In genomic region chr3:71102111-71103039, GRCh38 we compare ENCODE assay signal across 9 cellular contexts.
A peak's percentile ranks its signal among the peaks of the same experiment; 100 is the strongest.
DNase-seq lines count a peak whose midpoint lies in the region; ATAC-seq and TF ChIP-seq lines count a peak whose summit lies in the region.
"Had no signal": no experiment of that assay in that cellular context is flagged by ENCODE, and none has a peak within 500 bp of the region (broad histone marks: within the 10 kb centered on the region; RNA-seq: fewer than 3 reads in every experiment).

No MANE protein-coding gene starts in this region.

- CTCF ChIA-PET in T-cell (lab: Charles Lee): interaction anchor here (0.6 to 1.6 kb wide), 4 partner anchors 11 to 484 kb away, joined by 4 read pairs; no protein-coding TSS in a partner anchor

- no peak overlapping the region for H3K27ac ChIP-seq in adrenal gland
- no peak overlapping the region for H3K27ac ChIP-seq in testis

- WGBS in adrenal gland, 4 donors: 67 to 72% (median 70%) methylated on average over 11 of the region's 11 CpGs
- 68 to 79% methylated on average over 11 of the region's 11 CpGs for WGBS in testis, 2 donors

- no peak for TF ChIP-seq CTCF in HFFc6 (IDR thresholded peaks at IDR 0.05)
- no peak for TF ChIP-seq CTCF in foreskin fibroblast (IDR thresholded peaks at IDR 0.05; ENCODE audit: low read depth, low read length)
- no peak for TF ChIP-seq CTCF in adrenal gland (IDR thresholded peaks at IDR 0.05)
- no peak for TF ChIP-seq CTCF in testis (IDR thresholded peaks at IDR 0.05)

- ATAC-seq in T-cell (replicated peaks in 1 of 4) (no peak), GM21723 (IDR thresholded peaks at IDR 0.05; ENCODE audit: unreplicated experiment) (no peak)
- ATAC-seq in stimulated activated naive B cell treated with anti-CD40 and anti-IgM and Interleukin-4, amounts not matched to agents 10 μg/mL and 1 μg/mL and 100 μg/mL, for 72 hours (replicated peaks): no peak

- H3K27me3 Mint-ChIP-seq in HFFc6 (ENCODE audit: insufficient read depth): no peaks in the 10 kb centered on the region; the same call in 1 of the 2 replicates
- no peaks in the 10 kb centered on the region for H3K27me3 Mint-ChIP-seq in T-cell
- H3K27me3 Mint-ChIP-seq in stimulated activated naive B cell treated with anti-CD40 and anti-IgM and Interleukin-4, amounts not matched to agents 10 μg/mL and 1 μg/mL and 100 μg/mL, for 72 hours: no peaks in the 10 kb centered on the region

- H3K27me3 ChIP-seq in adrenal gland (no peaks in the 10 kb centered on the region), testis (no peaks in the 10 kb centered on the region)

- H3K27ac Mint-ChIP-seq in HFFc6 (peak overlapping the region; percentile 99), T-cell (peak overlapping the region; percentile 9 to 87)
- H3K27ac Mint-ChIP-seq in stimulated activated naive B cell treated with anti-CD40 and anti-IgM and Interleukin-4, amounts not matched to agents 10 μg/mL and 1 μg/mL and 100 μg/mL, for 72 hours: peak overlapping the region; percentile 89

- H3K9me3 Mint-ChIP-seq in HFFc6 (no peaks in the 10 kb centered on the region), T-cell (no peaks in the 10 kb centered on the region)
- no peaks in the 10 kb centered on the region for H3K9me3 Mint-ChIP-seq in stimulated activated naive B cell treated with anti-CD40 and anti-IgM and Interleukin-4, amounts not matched to agents 10 μg/mL and 1 μg/mL and 100 μg/mL, for 72 hours

- intact Hi-C loops in adrenal gland (cut with DNase I): no loop called here
- intact Hi-C loops in testis (cut with DNase I; ENCODE audit: low total_unique reads): no loop called here
- intact Hi-C loops in posterior cingulate gyrus (cut with DNase I): no loop called here

- H3K36me3 ChIP-seq in adrenal gland (replicated peaks in 1 of 2): no peaks in the 10 kb centered on the region
- no peaks in the 10 kb centered on the region for H3K36me3 ChIP-seq in testis (ENCODE audit: low read depth, missing control alignments)

- peak; percentile 97 for DNase-seq in HFFc6
- no peak for DNase-seq in T-cell
- DNase-seq in foreskin fibroblast: peak; percentile 92 to 94
- DNase-seq in stimulated activated naive B cell treated with anti-CD40 and anti-IgM and Interleukin-4, amounts not matched to agents 10 μg/mL and 1 μg/mL and 100 μg/mL, for 72 hours: no peak
- no peak for DNase-seq in adrenal gland
- DNase-seq in testis: no peak
- DNase-seq in posterior cingulate gyrus: no peak
- DNase-seq: activated CD4-positive, alpha-beta T cell treated with anti-CD3 and anti-CD28 coated beads, Interleukin-2, amount 50 U/mL, for 48 hours had no signal

- H3K4me3 ChIP-seq in foreskin fibroblast (ENCODE audit: low read depth in 1 of 2, low read length in 2 of 2): peak overlapping the region in 1 of 2 donors; percentile 6
- H3K4me3 ChIP-seq in adrenal gland: no peak overlapping the region
- no peak overlapping the region for H3K4me3 ChIP-seq in testis

- TF ChIP-seq POLR2A in adrenal gland (IDR thresholded peaks at IDR 0.05): no peak
- no peak for TF ChIP-seq POLR2A in testis (IDR thresholded peaks at IDR 0.05)

- H3K4me1 Mint-ChIP-seq in HFFc6 (ENCODE audit: low read depth): peaks cover 74% of the 10 kb centered on the region
- peaks cover 90 to 92% (median 92%) of the 10 kb centered on the region in 3 donors for H3K4me1 Mint-ChIP-seq in T-cell
- peaks cover 54 to 88% of the 10 kb centered on the region in 2 donors for H3K4me1 Mint-ChIP-seq in stimulated activated naive B cell treated with anti-CD40 and anti-IgM and Interleukin-4, amounts not matched to agents 10 μg/mL and 1 μg/mL and 100 μg/mL, for 72 hours

- POLR2A ChIA-PET in T-cell (lab: Charles Lee): interaction anchor here (0.6 to 1.4 kb wide), 7 partner anchors 11 to 1827 kb away, joined by 3 to 9 read pairs (median 4); no protein-coding TSS in a partner anchor

- no peaks in the 10 kb centered on the region for H3K9me3 ChIP-seq in adrenal gland (replicated peaks in 1 of 3)
- H3K9me3 ChIP-seq in testis: no peaks in the 10 kb centered on the region

- H3K36me3 Mint-ChIP-seq in HFFc6 (ENCODE audit: low read depth) (no peaks in the 10 kb centered on the region), T-cell (peaks cover 55% of the 10 kb centered on the region)
- peaks cover 49 to 68% of the 10 kb centered on the region in 2 donors for H3K36me3 Mint-ChIP-seq in stimulated activated naive B cell treated with anti-CD40 and anti-IgM and Interleukin-4, amounts not matched to agents 10 μg/mL and 1 μg/mL and 100 μg/mL, for 72 hours

- H3K4me1 ChIP-seq in adrenal gland (replicated peaks in 1 of 2) (peaks cover 0 to 15% of the 10 kb centered on the region in 2 donors), testis (peaks cover under 1% of the 10 kb centered on the region)

- peak overlapping the region; percentile 78 for H3K4me3 Mint-ChIP-seq in HFFc6
- no peak overlapping the region for H3K4me3 Mint-ChIP-seq in T-cell
- peak overlapping the region; percentile 73 to 77 for H3K4me3 Mint-ChIP-seq in stimulated activated naive B cell treated with anti-CD40 and anti-IgM and Interleukin-4, amounts not matched to agents 10 μg/mL and 1 μg/mL and 100 μg/mL, for 72 hours

Comparison
In these comparisons a context has a peak if more than half of its experiments do, and no peak if none do; other contexts are left out.
1. DNase-seq: peak in HFFc6 (single experiment) and foreskin fibroblast (2 of 2); none in T-cell (0 of 34), stimulated activated naive B cell treated with anti-CD40 and anti-IgM and Interleukin-4, amounts not matched to agents 10 μg/mL and 1 μg/mL and 100 μg/mL, for 72 hours (single experiment), adrenal gland (0 of 7), testis (single experiment) and posterior cingulate gyrus (0 of 10).
2. H3K27ac Mint-ChIP-seq: peak in every context shown above with its lines; median percentile 99 in HFFc6; 89 in stimulated activated naive B cell treated with anti-CD40 and anti-IgM and Interleukin-4, amounts not matched to agents 10 μg/mL and 1 μg/mL and 100 μg/mL, for 72 hours; 48 in T-cell.
3. H3K4me3 Mint-ChIP-seq: peak in HFFc6 (single experiment) and stimulated activated naive B cell treated with anti-CD40 and anti-IgM and Interleukin-4, amounts not matched to agents 10 μg/mL and 1 μg/mL and 100 μg/mL, for 72 hours (2 of 2); none in T-cell (0 of 3).